In genomic region chr7:88147341-88147740, GRCh38 we compare ENCODE assay signal across 27 cellular contexts.
A peak's percentile ranks its signal among the peaks of the same experiment; 100 is the strongest.
DNase-seq lines count a peak whose midpoint lies in the region; ATAC-seq, FAIRE-seq and TF ChIP-seq lines count a peak whose summit lies in the region.
"Had no signal": no experiment of that assay in that cellular context is flagged by ENCODE, and none has a peak within 500 bp of the region (broad histone marks: within the 10 kb centered on the region; RNA-seq: fewer than 3 reads in every experiment).

No MANE protein-coding gene starts in this region.

- no peaks in the 10 kb centered on the region for H3K36me3 Mint-ChIP-seq in activated T-cell treated with anti-CD3 and anti-CD28 coated beads, Interleukin-2, amount 50 U/mL, for 72 hours (ENCODE audit: insufficient read depth in 2 of 2)
- H3K36me3 Mint-ChIP-seq in activated naive CD8-positive, alpha-beta T cell treated with anti-CD3 and anti-CD28 coated beads, Interleukin-2, amount 50 U/mL, for 24 hours (ENCODE audit: low read depth), result peaks cover 8% of the 10 kb centered on the region
- H3K36me3 Mint-ChIP-seq: CD14-positive monocyte had no signal

- no peak for TF ChIP-seq CTCF in K562 (IDR thresholded peaks at IDR 0.05 in 2 of 3, conservative IDR thresholded peaks at IDR 0.05 in 1 of 3; ENCODE audit: insufficient read depth in 2 of 3, low read depth in 1 of 3, low read length in 3 of 3)

- no peaks in the 10 kb centered on the region for H4K20me1 ChIP-seq in K562 (replicated peaks; ENCODE audit: control insufficient read depth, insufficient read depth, low read length)
- H4K20me1 ChIP-seq: BLaER1 had no signal

- H3K4me1 Mint-ChIP-seq in activated T-cell treated with anti-CD3 and anti-CD28 coated beads, Interleukin-2, amount 50 U/mL, for 72 hours (ENCODE audit: low read depth), result no peaks in the 10 kb centered on the region
- H3K4me1 Mint-ChIP-seq in activated naive CD8-positive, alpha-beta T cell treated with anti-CD3 and anti-CD28 coated beads, Interleukin-2, amount 50 U/mL, for 24 hours, result no peaks in the 10 kb centered on the region
- H3K4me1 Mint-ChIP-seq: CD4-positive, alpha-beta memory T cell; CD4-positive, CD25-positive, alpha-beta regulatory T cell; CD8-positive, alpha-beta memory T cell had no signal

- H3K4me3 ChIP-seq in SK-N-MC, result no peak overlapping the region
- no peak overlapping the region for H3K4me3 ChIP-seq in K562
- H3K4me3 ChIP-seq: A549, BLaER1 had no signal

- no peaks in the 10 kb centered on the region for H3K4me1 ChIP-seq in K562 (replicated peaks in 1 of 2; ENCODE audit: control insufficient read depth in 2 of 2, insufficient read depth in 2 of 2, low read length in 2 of 2)
- H3K4me1 ChIP-seq: A549, BE2C, BLaER1 had no signal

- no peaks in the 10 kb centered on the region for H3K36me3 ChIP-seq in SK-N-MC (ENCODE audit: insufficient read depth, low read length)
- no peaks in the 10 kb centered on the region for H3K36me3 ChIP-seq in K562 (ENCODE audit: control insufficient read depth, insufficient read depth, low read length)
- H3K36me3 ChIP-seq: BE2C had no signal

- ATAC-seq in activated T-cell treated with anti-CD3 and anti-CD28 coated beads, Interleukin-2, amount 50 U/mL, for 72 hours (replicated peaks in 1 of 2), result no peak
- ATAC-seq in K562 (no peak), HG03045 (IDR thresholded peaks at IDR 0.05; ENCODE audit: unreplicated experiment) (no peak)
- ATAC-seq in activated naive CD8-positive, alpha-beta T cell treated with anti-CD3 and anti-CD28 coated beads, Interleukin-2, amount 50 U/mL, for 24 hours, result no peak
- ATAC-seq: A549 had no signal

- H3K9ac ChIP-seq in SK-N-MC (ENCODE audit: insufficient read length) (no peak overlapping the region), K562 (ENCODE audit: insufficient read depth in 1 of 2, low read depth in 2 of 2, low read length in 2 of 2) (no peak overlapping the region)
- H3K9ac ChIP-seq: BLaER1 had no signal

- H3K9me3 Mint-ChIP-seq in activated T-cell treated with anti-CD3 and anti-CD28 coated beads, Interleukin-2, amount 50 U/mL, for 72 hours, result no peaks in the 10 kb centered on the region
- H3K9me3 Mint-ChIP-seq in activated naive CD8-positive, alpha-beta T cell treated with anti-CD3 and anti-CD28 coated beads, Interleukin-2, amount 50 U/mL, for 24 hours, result no peaks in the 10 kb centered on the region
- H3K9me3 Mint-ChIP-seq: CD14-positive monocyte; CD4-positive, alpha-beta memory T cell; CD4-positive, CD25-positive, alpha-beta regulatory T cell; CD8-positive, alpha-beta memory T cell had no signal

- H3K27ac ChIP-seq in SK-N-MC (peak overlapping the region; percentile 10; the same call in 1 of the 2 replicates), K562 (ENCODE audit: extremely low read depth, low read depth, low read length) (no peak overlapping the region)
- H3K27ac ChIP-seq: 22Rv1, A549, BLaER1 had no signal

- H3K9me1 ChIP-seq in K562 (ENCODE audit: control insufficient read depth, insufficient read depth, low read length), result no peaks in the 10 kb centered on the region

- no peak overlapping the region for H3K4me3 Mint-ChIP-seq in activated T-cell treated with anti-CD3 and anti-CD28 coated beads, Interleukin-2, amount 50 U/mL, for 72 hours
- no peak overlapping the region for H3K4me3 Mint-ChIP-seq in activated naive CD8-positive, alpha-beta T cell treated with anti-CD3 and anti-CD28 coated beads, Interleukin-2, amount 50 U/mL, for 24 hours
- H3K4me3 Mint-ChIP-seq: CD14-positive monocyte; CD4-positive, alpha-beta memory T cell; CD4-positive, CD25-positive, alpha-beta regulatory T cell; CD8-positive, alpha-beta memory T cell had no signal

- TF ChIP-seq EP300 in K562 (IDR thresholded peaks at IDR 0.05; ENCODE audit: low read length), result no peak

- H2AFZ ChIP-seq in K562 (ENCODE audit: low read depth, low read length), result no peak overlapping the region

- no peaks in the 10 kb centered on the region for H3K27me3 ChIP-seq in K562 (ENCODE audit: control insufficient read depth in 2 of 2, insufficient read depth in 2 of 2, low read length in 2 of 2)
- H3K27me3 ChIP-seq: BE2C, BLaER1 had no signal

- FAIRE-seq in GM12892 (lab: Jason Lieb, UNC) (peak; percentile 14), K562 (lab: Jason Lieb, UNC) (no peak)
- FAIRE-seq: A549, GM12891, GM18507 had no signal

- CTCF ChIA-PET in K562 (lab: Yijun Ruan, JAX; ENCODE audit: low intra/inter-chr PET ratio), result no interaction called here

- no peak for TF ChIP-seq RAD21 in K562 (CRISPR knock-in tag; conservative IDR thresholded peaks at IDR 0.05 in 1 of 2, IDR thresholded peaks at IDR 0.05 in 1 of 2)

- peak overlapping the region; percentile 3 for H3K27ac Mint-ChIP-seq in activated T-cell treated with anti-CD3 and anti-CD28 coated beads, Interleukin-2, amount 50 U/mL, for 72 hours
- no peak overlapping the region for H3K27ac Mint-ChIP-seq in activated naive CD8-positive, alpha-beta T cell treated with anti-CD3 and anti-CD28 coated beads, Interleukin-2, amount 50 U/mL, for 24 hours
- H3K27ac Mint-ChIP-seq: CD14-positive monocyte; CD4-positive, alpha-beta memory T cell; CD4-positive, CD25-positive, alpha-beta regulatory T cell; CD8-positive, alpha-beta memory T cell had no signal

- DNase-seq in activated T-cell treated with anti-CD3 and anti-CD28 coated beads, Interleukin-2, amount 50 U/mL, for 72 hours, result no peak
- DNase-seq in activated T-cell treated with anti-CD3 and anti-CD28 coated beads, Interleukin-2, amount 50 U/mL, for 48 hours, result no peak
- DNase-seq in GM12892 (ENCODE audit: insufficient read length) (no peak), SK-N-MC (ENCODE audit: low read depth, low spot score) (no peak), K562 (ENCODE audit: extremely low read depth in 1 of 4, low spot score in 3 of 4) (no peak), Ammon's horn (ENCODE audit: low spot score) (no peak)
- DNase-seq in activated naive CD8-positive, alpha-beta T cell treated with anti-CD3 and anti-CD28 coated beads, Interleukin-2, amount 50 U/mL, for 24 hours, result no peak
- DNase-seq: AML-193; BE2C; CD4-positive, alpha-beta memory T cell; CD4-positive, CD25-positive, alpha-beta regulatory T cell; CD8-positive, alpha-beta memory T cell; COR-L47; DMS 273 treated with DMSO at 0.1 percent for 48 hours; DMS153; DMS53; DMS79; DND-41; EL; GDM1 had no signal

- no peak overlapping the region for H3K4me2 ChIP-seq in K562 (ENCODE audit: insufficient read depth, low read length)
- H3K4me2 ChIP-seq: A549, BLaER1 had no signal

- H3K27me3 Mint-ChIP-seq in activated T-cell treated with anti-CD3 and anti-CD28 coated beads, Interleukin-2, amount 50 U/mL, for 72 hours (ENCODE audit: low read depth), result no peaks in the 10 kb centered on the region
- no peaks in the 10 kb centered on the region for H3K27me3 Mint-ChIP-seq in activated naive CD8-positive, alpha-beta T cell treated with anti-CD3 and anti-CD28 coated beads, Interleukin-2, amount 50 U/mL, for 24 hours
- H3K27me3 Mint-ChIP-seq: CD4-positive, alpha-beta memory T cell; CD8-positive, alpha-beta memory T cell had no signal

- in situ Hi-C loops in K562 (cut with MboI), result no loop called here

- H3K79me2 ChIP-seq in K562 (ENCODE audit: control insufficient read depth, insufficient read depth, low read length), result no peaks in the 10 kb centered on the region

- BruUV-seq in K562 (replicated peaks; lab: Mats Ljungman, UMichigan), result no TSS peak

- intact Hi-C loops in K562 (cut with micrococcal nuclease), result no loop called here

- no peak for TF ChIP-seq POLR2A in GM12892 (IDR thresholded peaks at IDR 0.05; ENCODE audit: low read depth, low read length)
- no peak for TF ChIP-seq POLR2A in K562 (conservative IDR thresholded peaks at IDR 0.05)

- POLR2A ChIA-PET in K562 (lab: Yijun Ruan, JAX), result interaction anchor here (0.6 kb wide), 1 partner anchor 55 kb away, joined by 4 read pairs; no protein-coding TSS in a partner anchor

- H3K9me3 ChIP-seq in SK-N-MC (ENCODE audit: low read depth, low read length) (no peaks in the 10 kb centered on the region), K562 (replicated peaks; ENCODE audit: control insufficient read depth, insufficient read depth, low read depth, low read length) (no peaks in the 10 kb centered on the region)
- H3K9me3 ChIP-seq: A549, BE2C, BLaER1 had no signal

TF ChIP-seq in K562, 482 proteins besides CTCF, POLR2A, EP300 and RAD21 (continues in another document):
- TF ChIP-seq PTBP1 (IDR thresholded peaks at IDR 0.05; ENCODE audit: low read depth, low read length) (no peak), POLR2B (IDR thresholded peaks at IDR 0.05; ENCODE audit: low read depth, partially characterized antibody) (no peak)
